In genomic region chr19:18557474-18558201, GRCh38 we compare ENCODE assay signal across 8 cellular contexts. TPM values are rescaled to one million over a fixed set of nuclear protein-coding genes. Genes with fewer than 3 reads are reported as not detected.
DNase-seq lines count a peak whose midpoint lies in the region; ATAC-seq, FAIRE-seq and TF ChIP-seq lines count a peak whose summit lies in the region.

TSS of gene KXD1 (plus strand) at chr19:18557870. CDS start at chr19:18562057, 4,187 bp downstream.

- H3K79me2 ChIP-seq in HepG2 (ENCODE audit: insufficient read depth, low read length) = peaks cover 21% of the 10 kb centered on the region

- peak within 1 kb of the TSS; percentile 81 for H3K9ac ChIP-seq in HepG2 (ENCODE audit: insufficient read depth, low read depth, low read length)

- H2AFZ ChIP-seq in HepG2 (ENCODE audit: low read length) = no peak within 1 kb of the TSS

- under 1% methylated on average over 35 of the region's 57 CpGs for WGBS in HepG2 (ENCODE audit: low lambda C conversion rate)

- peak within 1 kb of the TSS; percentile 83 for H3K4me2 ChIP-seq in HepG2 (ENCODE audit: low read depth, low read length)

- BruUV-seq in HepG2 (replicated peaks; lab: Mats Ljungman, UMichigan) = no TSS peak

- H3K9me3 ChIP-seq in HepG2 (ENCODE audit: low read length) = no peaks in the 10 kb centered on the region

- H4K20me1 ChIP-seq in HepG2 (ENCODE audit: insufficient read depth, low read length) = no peaks in the 10 kb centered on the region

- H3K36me3 ChIP-seq in HepG2 (replicated peaks in 1 of 2; ENCODE audit: control insufficient read depth in 1 of 2, insufficient read depth in 2 of 2, low read length in 2 of 2) = peaks cover 4 to 9% of the 10 kb centered on the region in 2 experiments; a peak in 3 of 5 replicates

- POLR2A ChIA-PET in HepG2 (lab: Yijun Ruan, JAX) = interaction anchor here (0.6 to 3.0 kb wide), 16 partner anchors 13 to 362 kb away, joined by 3 to 55 read pairs (median 4); partner anchors contain the start of genes COPE, DDX49, ELL and REX1BD

- H3K27me3 ChIP-seq in HepG2 (ENCODE audit: control insufficient read depth in 1 of 2, insufficient read depth in 2 of 2, low read length in 2 of 2) = no peaks in the 10 kb centered on the region; a peak in 1 of 5 replicates

- CTCF ChIA-PET in HepG2 (lab: Yijun Ruan, JAX; ENCODE audit: low intra/inter-chr PET ratio, low total read pairs) = no interaction called here

- ATAC-seq in GM19372 (IDR thresholded peaks at IDR 0.05; ENCODE audit: low read depth, unreplicated experiment) = peak; percentile 95
- ATAC-seq in HG03565 (IDR thresholded peaks at IDR 0.05; ENCODE audit: unreplicated experiment) = peak; percentile 92
- ATAC-seq in HepG2 = peak; percentile 95

- H3K4me3 ChIP-seq in HepG2 (replicated peaks in 1 of 3; ENCODE audit: insufficient read depth in 1 of 3, low read depth in 2 of 3, low read length in 3 of 3) = peak within 1 kb of the TSS; percentile 69 to 90 (median 86)

- intact Hi-C loops in HepG2 (cut with micrococcal nuclease; ENCODE audit: unreplicated experiment) = loop anchor here (1.0 to 2.0 kb wide), 3 partner anchors 15 to 88 kb away; partner anchors contain the start of genes ELL and FKBP8

- no peak for TF ChIP-seq RAD21 in HepG2 (CRISPR knock-in tag; IDR thresholded peaks at IDR 0.05)

- TF ChIP-seq EP300 in HepG2 (IDR thresholded peaks at IDR 0.05; ENCODE audit: low read depth in 2 of 2, low read length in 2 of 2) (0 out of 4 replicates have a peak, but pooled peaks of 1 of the 2 experiments have one; percentile 31), HepG2 (CRISPR knock-in tag; IDR thresholded peaks at IDR 0.05; ENCODE audit: borderline replicate concordance) (no peak)

- FAIRE-seq in HepG2 (lab: Jason Lieb, UNC) = peak; percentile 87

- peak in 1 of 2 experiments; percentile 62; a peak in 2 of 4 replicates for TF ChIP-seq POLR2A in HepG2 (IDR thresholded peaks at IDR 0.05; ENCODE audit: insufficient read depth in 1 of 2, low read depth in 2 of 2, low read length in 2 of 2)

- TF ChIP-seq CTCF in HepG2 (CRISPR knock-in tag; IDR thresholded peaks at IDR 0.05) = 0 out of 2 replicates have a peak, but pooled peaks have one; percentile 6

- H3K27ac ChIP-seq in HepG2 (ENCODE audit: extremely low read length, insufficient read depth, low read length) = peak within 1 kb of the TSS; percentile 50

- DNase-seq in C1 segment of cervical spinal cord (lab: John Stamatoyannopoulos, UW) (peak; percentile 43 to 97 (median 92)), NCI-H774 (lab: John Stamatoyannopoulos, UW) (peak; percentile 95), dermis microvascular lymphatic vessel endothelial cell (ENCODE audit: low read depth in 2 of 2) (peak; percentile 99), HepG2 (ENCODE audit: low spot score) (peak; percentile 95)
- peak; percentile 96 to 97 for DNase-seq in activated CD4-positive, alpha-beta T cell treated with anti-CD3 and anti-CD28 coated beads, Interleukin-2, amount 50 U/mL, for 4 hours
- DNase-seq in stimulated activated CD4-positive, alpha-beta T cell treated with anti-CD3 and anti-CD28 coated beads, Interleukin-4, amount 100 ng/mL, for 1 hour = peak; percentile 96

- H3K4me1 ChIP-seq in HepG2 (ENCODE audit: insufficient read depth, low read length) = peaks cover 44% of the 10 kb centered on the region

- in situ Hi-C loops in HepG2 (cut with HindIII; ENCODE audit: extremely low pct_ligation_motif_present, low pct_unique_long_range_greater_than_20kb) = no loop called here

TF ChIP-seq in HepG2, 621 proteins besides CTCF, POLR2A, EP300 and RAD21 (continues in another document):
- TF ChIP-seq STAT6 (CRISPR knock-in tag; IDR thresholded peaks at IDR 0.05; ENCODE audit: borderline replicate concordance) (no peak), RBAK (CRISPR knock-in tag; IDR thresholded peaks at IDR 0.05) (no peak), NCOA5 (CRISPR knock-in tag; IDR thresholded peaks at IDR 0.05) (no peak), NFKB2 (CRISPR knock-in tag; IDR thresholded peaks at IDR 0.05; ENCODE audit: borderline replicate concordance) (no peak; the same call in 1 of the 2 replicates), GLI4 (CRISPR knock-in tag; IDR thresholded peaks at IDR 0.05; ENCODE audit: borderline replicate concordance) (no peak), GPN1 (CRISPR knock-in tag; IDR thresholded peaks at IDR 0.05; ENCODE audit: borderline replicate concordance) (no peak), SP5 (CRISPR knock-in tag; IDR thresholded peaks at IDR 0.05; ENCODE audit: borderline replicate concordance, low read depth) (no peak), ZNF75D (CRISPR knock-in tag; IDR thresholded peaks at IDR 0.05; ENCODE audit: borderline replicate concordance) (no peak), ZFP41 (CRISPR knock-in tag; IDR thresholded peaks at IDR 0.05; ENCODE audit: borderline replicate concordance) (no peak), ZBTB49 (CRISPR knock-in tag; IDR thresholded peaks at IDR 0.05; ENCODE audit: borderline replicate concordance) (no peak)
- TF ChIP-seq, protein P1, sequence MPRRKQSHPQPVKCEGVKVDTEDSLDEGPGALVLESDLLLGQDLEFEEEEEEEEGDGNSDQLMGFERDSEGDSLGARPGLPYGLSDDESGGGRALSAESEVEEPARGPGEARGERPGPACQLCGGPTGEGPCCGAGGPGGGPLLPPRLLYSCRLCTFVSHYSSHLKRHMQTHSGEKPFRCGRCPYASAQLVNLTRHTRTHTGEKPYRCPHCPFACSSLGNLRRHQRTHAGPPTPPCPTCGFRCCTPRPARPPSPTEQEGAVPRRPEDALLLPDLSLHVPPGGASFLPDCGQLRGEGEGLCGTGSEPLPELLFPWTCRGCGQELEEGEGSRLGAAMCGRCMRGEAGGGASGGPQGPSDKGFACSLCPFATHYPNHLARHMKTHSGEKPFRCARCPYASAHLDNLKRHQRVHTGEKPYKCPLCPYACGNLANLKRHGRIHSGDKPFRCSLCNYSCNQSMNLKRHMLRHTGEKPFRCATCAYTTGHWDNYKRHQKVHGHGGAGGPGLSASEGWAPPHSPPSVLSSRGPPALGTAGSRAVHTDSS (CRISPR knock-in tag; conservative IDR thresholded peaks at IDR 0.05) = no peak

RNA-seq across cellular contexts. Expression of gene KXD1, which starts in this region (rescaled TPM):
- total RNA-seq in dermis microvascular lymphatic vessel endothelial cell (54.6 and 70.2 TPM in 2 replicates), HepG2 (2016; rRNA removed; fragmentation: Illumina TruSeq; extraction: Trizol) (44.6 and 53.1 TPM in 2 replicates)
- 49.9 and 63.5 TPM in 2 replicates for total RNA-seq in HepG2 (2016; cell fraction: cytosol; rRNA removed; fragmentation: Illumina TruSeq; extraction: Trizol; ENCODE audit: low read depth)
- 46.0 and 46.4 TPM in 2 replicates for total RNA-seq in HepG2 (2016; cell fraction: insoluble cytoplasmic fraction; rRNA removed; fragmentation: Illumina TruSeq; extraction: Trizol)
- total RNA-seq in HepG2 (2016; cell fraction: membrane; rRNA removed; fragmentation: Illumina TruSeq; extraction: Trizol) = 90.1 and 104 TPM in 2 replicates
- 20.4 and 21.0 TPM in 2 replicates for total RNA-seq in HepG2 (2016; cell fraction: nucleus; rRNA removed; fragmentation: Illumina TruSeq; extraction: Trizol)
- polyA plus RNA-seq in HepG2 (2011; rRNA removed) = 143 and 160 TPM in 2 replicates
- polyA plus RNA-seq in HepG2 (2011; cell fraction: cytosol; rRNA removed) = 112 and 130 TPM in 2 replicates
- 122 and 125 TPM in 2 replicates for polyA plus RNA-seq in HepG2 (2011; cell fraction: nucleus; rRNA removed)
- polyA plus RNA-seq in HepG2 (2012) = 61.5 and 85.8 TPM in 2 replicates
- polyA plus RNA-seq in HepG2 (2016; cell fraction: cytosol; fragmentation: Illumina TruSeq; extraction: Trizol; ENCODE audit: low read depth) = 72.0 and 99.5 TPM in 2 replicates
- 68.6 and 76.3 TPM in 2 replicates for polyA plus RNA-seq in HepG2 (2016; cell fraction: insoluble cytoplasmic fraction; fragmentation: Illumina TruSeq; extraction: Trizol; ENCODE audit: low read depth)
- 121 and 126 TPM in 2 replicates for polyA plus RNA-seq in HepG2 (2016; cell fraction: membrane; fragmentation: Illumina TruSeq; extraction: Trizol; ENCODE audit: low read depth)
- polyA plus RNA-seq in HepG2 (2016; cell fraction: nucleus; fragmentation: Illumina TruSeq; extraction: Trizol; ENCODE audit: insufficient read depth, low read depth) = 62.9 and 64.5 TPM in 2 replicates
- polyA minus RNA-seq in HepG2 (2011; rRNA and poly(A)+ RNA removed; ENCODE audit: low replicate concordance) = 73.9 and 103 TPM in 2 replicates
- polyA minus RNA-seq in HepG2 (2011; cell fraction: cytosol; rRNA and poly(A)+ RNA removed) = 43.1 and 52.2 TPM in 2 replicates
- 20.0 and 23.6 TPM in 2 replicates for polyA minus RNA-seq in HepG2 (2011; cell fraction: nucleus; rRNA and poly(A)+ RNA removed)

Comparison
In these comparisons a context has a peak if more than half of its experiments do, and no peak if none do; other contexts are left out.
1. Peak in every context shown above with its lines: DNase-seq, ATAC-seq, H3K4me3 ChIP-seq and H3K27ac ChIP-seq.